8 cellular contexts compared by ENCODE assay signal in genomic region chr2:135948642-135949355, GRCh38. TPM values are rescaled to one million over a fixed set of nuclear protein-coding genes. Genes with fewer than 3 reads are reported as not detected.
A peak's percentile ranks its signal among the peaks of the same experiment; 100 is the strongest.
DNase-seq lines count a peak whose midpoint lies in the region; ATAC-seq and TF ChIP-seq lines count a peak whose summit lies in the region.

No MANE protein-coding gene starts in this region.

- ATAC-seq in GM21529 (IDR thresholded peaks at IDR 0.05; ENCODE audit: unreplicated experiment) (peak; percentile 75), HG03460 (IDR thresholded peaks at IDR 0.05; ENCODE audit: unreplicated experiment) (no peak)

- H3K4me1 Mint-ChIP-seq in osteocyte (ENCODE audit: unreplicated experiment), result peaks cover 15% of the 10 kb centered on the region

- H3K27me3 ChIP-seq in MG63, result no peaks in the 10 kb centered on the region

- H3K4me3 Mint-ChIP-seq in osteocyte (ENCODE audit: unreplicated experiment), result no peak overlapping the region

- peaks cover 25% of the 10 kb centered on the region for H3K36me3 ChIP-seq in MG63

- peaks cover 16% of the 10 kb centered on the region for H3K36me3 Mint-ChIP-seq in osteocyte (ENCODE audit: unreplicated experiment)

- peaks cover 4% of the 10 kb centered on the region for H3K9me3 Mint-ChIP-seq in osteocyte (ENCODE audit: unreplicated experiment)

- H3K27me3 Mint-ChIP-seq in osteocyte (ENCODE audit: unreplicated experiment), result no peaks in the 10 kb centered on the region

- H3K9me3 ChIP-seq in MG63, result peaks cover 5% of the 10 kb centered on the region

- DNase-seq in COLO829 (ENCODE audit: low spot score) (peak; percentile 35), MG63 (peak; percentile 5), astrocyte of the hippocampus (ENCODE audit: low read depth, low spot score) (peak; percentile 60), osteocyte (ENCODE audit: extremely low spot score, unreplicated experiment) (no peak), NCI-H446 treated with DMSO at 0.1 percent for 48 hours (lab: John Stamatoyannopoulos, UW) (no peak), NCI-H1694 treated with DMSO at 0.1 percent for 48 hours (lab: John Stamatoyannopoulos, UW) (no peak)

- H3K27ac Mint-ChIP-seq in osteocyte (ENCODE audit: unreplicated experiment), result peak overlapping the region; percentile 52

- H3K4me3 ChIP-seq in MG63, result no peak overlapping the region

- no peak for TF ChIP-seq CTCF in osteocyte (IDR thresholded peaks at IDR 0.05)

RNA-seq across cellular contexts. Expression of gene DARS1, which starts 36.6 kb away (rescaled TPM):
- total RNA-seq in MG63 (2014; rRNA removed; shearing (Covaris generic); ENCODE audit: low replicate concordance), result 107 and 135 TPM in 2 replicates
- total RNA-seq in osteocyte, result 48.3 and 51.0 TPM in 2 replicates

Comparison
In these comparisons a context has a peak if more than half of its experiments do, and no peak if none do; other contexts are left out.
1. DNase-seq: peak in COLO829 (single experiment), MG63 (single experiment) and astrocyte of the hippocampus (single experiment); none in osteocyte (single experiment), NCI-H446 treated with DMSO at 0.1 percent for 48 hours (single experiment) and NCI-H1694 treated with DMSO at 0.1 percent for 48 hours (single experiment).